ENCODE assay signal across 8 cellular contexts in genomic region chr13:43058318-43058674, GRCh38. TPM values are rescaled to one million over a fixed set of nuclear protein-coding genes. Genes with fewer than 3 reads are reported as not detected.
DNase-seq lines count a peak whose midpoint lies in the region; ATAC-seq and TF ChIP-seq lines count a peak whose summit lies in the region.

No MANE protein-coding gene starts in this region.

- H3K27ac ChIP-seq in HUES64 (ENCODE audit: low read depth, low read length) (peak overlapping the region; percentile 70), right lobe of liver (peak overlapping the region in 1 of 3 donors; percentile 29)

- no peaks in the 10 kb centered on the region for H3K27me3 Mint-ChIP-seq in activated naive CD8-positive, alpha-beta T cell treated with anti-CD3 and anti-CD28 coated beads for 36 hours

- H3K4me1 ChIP-seq in HUES64 (ENCODE audit: insufficient read depth, low read length) (peaks cover 68% of the 10 kb centered on the region), right lobe of liver (no peaks in the 10 kb centered on the region)

- H3K36me3 Mint-ChIP-seq in activated naive CD8-positive, alpha-beta T cell treated with anti-CD3 and anti-CD28 coated beads for 36 hours, result peaks cover 28% of the 10 kb centered on the region

- TF ChIP-seq CTCF in right lobe of liver (IDR thresholded peaks at IDR 0.05), result no peak

- H3K4me3 ChIP-seq in HUES64 (ENCODE audit: low read length), result peak overlapping the region; percentile 29; the same call in 1 of the 2 replicates
- H3K4me3 ChIP-seq in right lobe of liver, result no peak overlapping the region

- peaks cover 7% of the 10 kb centered on the region; the same call in 1 of the 2 replicates for H3K36me3 ChIP-seq in HUES64 (ENCODE audit: insufficient read depth, low read length)
- H3K36me3 ChIP-seq in right lobe of liver, result no peaks in the 10 kb centered on the region

- peaks cover 11% of the 10 kb centered on the region for H3K27me3 ChIP-seq in HUES64 (ENCODE audit: insufficient read depth, low read length)
- H3K27me3 ChIP-seq in right lobe of liver, result no peaks in the 10 kb centered on the region

- H3K9me3 ChIP-seq in HUES64 (ENCODE audit: insufficient read depth, low read depth, low read length) (no peaks in the 10 kb centered on the region; the same call in 1 of the 2 replicates), right lobe of liver (no peaks in the 10 kb centered on the region)

- peak overlapping the region; percentile 20; the same call in 1 of the 2 replicates for H3K9ac ChIP-seq in HUES64 (ENCODE audit: low read depth, low read length)

- H3K27ac Mint-ChIP-seq in activated naive CD8-positive, alpha-beta T cell treated with anti-CD3 and anti-CD28 coated beads for 36 hours, result peak overlapping the region; percentile 82

- intact Hi-C loops in right lobe of liver (cut with DNase I), result no loop called here

- DNase-seq in GM04503 (ENCODE audit: low read depth) (peak; percentile 39), right lobe of liver (no peak), NCI-H510A (lab: John Stamatoyannopoulos, UW) (no peak), SHP77 treated with DMSO at 0.1 percent for 48 hours (lab: John Stamatoyannopoulos, UW) (no peak)
- DNase-seq in activated naive CD8-positive, alpha-beta T cell treated with anti-CD3 and anti-CD28 coated beads for 36 hours, result peak; percentile 38
- no peak for DNase-seq in stimulated activated naive CD4-positive, alpha-beta T cell (lab: John Stamatoyannopoulos, UW)

- H3K4me1 Mint-ChIP-seq in activated naive CD8-positive, alpha-beta T cell treated with anti-CD3 and anti-CD28 coated beads for 36 hours, result peaks cover 49% of the 10 kb centered on the region

- H3K9me3 Mint-ChIP-seq in activated naive CD8-positive, alpha-beta T cell treated with anti-CD3 and anti-CD28 coated beads for 36 hours, result peaks cover 3% of the 10 kb centered on the region

- ATAC-seq in right lobe of liver (peak; percentile 10 to 33 (median 22)), GM21528 (IDR thresholded peaks at IDR 0.05; ENCODE audit: low FRiP score, unreplicated experiment) (no peak)

- no peak overlapping the region for H3K4me3 Mint-ChIP-seq in activated naive CD8-positive, alpha-beta T cell treated with anti-CD3 and anti-CD28 coated beads for 36 hours

- WGBS in HUES64, result 51% methylated on average over 1 of the region's 1 CpG
- no CpG with 5 or more reads among the region's 1 CpG for WGBS in right lobe of liver (ENCODE audit: insufficient coverage, low coverage, low lambda C conversion rate, missing lambda C conversion rate)

- TF ChIP-seq POLR2A in right lobe of liver (IDR thresholded peaks at IDR 0.05), result no peak

RNA-seq across cellular contexts. Expression of gene DNAJC15, which starts 34.9 kb away (rescaled TPM):
- polyA plus RNA-seq in HUES64 (2013, experiment 1 of 2), result 19.1 TPM
- polyA plus RNA-seq in HUES64 (2013, experiment 2 of 2), result 22.1 TPM
- 10 to 100 TPM; 13.6 to 13.9 TPM for total RNA-seq in activated naive CD8-positive, alpha-beta T cell treated with anti-CD3 and anti-CD28 coated beads for 36 hours
- total RNA-seq in right lobe of liver, result 1 to 10 TPM; 4.1 to 9.4 (median 6.9) TPM

Comparison
In these comparisons a context has a peak if more than half of its experiments do, and no peak if none do; other contexts are left out.
1. DNase-seq: peak in GM04503 (single experiment) and activated naive CD8-positive, alpha-beta T cell treated with anti-CD3 and anti-CD28 coated beads for 36 hours (single experiment); none in right lobe of liver (0 of 3), stimulated activated naive CD4-positive, alpha-beta T cell (0 of 6), NCI-H510A (single experiment) and SHP77 treated with DMSO at 0.1 percent for 48 hours (single experiment).